12 cellular contexts compared by ENCODE assay signal in genomic region chr6:78911218-78911617, GRCh38. TPM values are rescaled to one million over a fixed set of nuclear protein-coding genes. Genes with fewer than 3 reads are reported as not detected.
DNase-seq lines count a peak whose midpoint lies in the region; TF ChIP-seq lines count a peak whose summit lies in the region.
"Had no signal": no experiment of that assay in that cellular context is flagged by ENCODE, and none has a peak within 500 bp of the region (broad histone marks: within the 10 kb centered on the region; RNA-seq: fewer than 3 reads in every experiment).

No MANE protein-coding gene starts in this region.

- no peak for TF ChIP-seq EP300 in esophagus muscularis mucosa (IDR thresholded peaks at IDR 0.05)

- H3K4me3 ChIP-seq in parathyroid adenoma (ENCODE audit: low read depth, low read length) (no peak overlapping the region), esophagus muscularis mucosa (peak overlapping the region in 2 of 4 donors; percentile 51 to 52), PC-9 (no peak overlapping the region)

- H3K4me3 Mint-ChIP-seq in activated CD4-positive, alpha-beta memory T cell treated with anti-CD3 and anti-CD28 coated beads for 36 hours = peak overlapping the region; percentile 14

- BruUV-seq in PC-9 (replicated peaks; lab: Mats Ljungman, UMichigan) = no TSS peak

- no peak overlapping the region for H3K9ac ChIP-seq in parathyroid adenoma
- H3K9ac ChIP-seq: KMS-11 had no signal

- H3K27me3 Mint-ChIP-seq in activated CD4-positive, alpha-beta memory T cell treated with anti-CD3 and anti-CD28 coated beads for 36 hours = peaks cover 29% of the 10 kb centered on the region

- TF ChIP-seq CTCF in parathyroid adenoma (IDR thresholded peaks at IDR 0.05) (no peak), esophagus muscularis mucosa (IDR thresholded peaks at IDR 0.05) (no peak), PC-9 (conservative IDR thresholded peaks at IDR 0.05) (no peak)

- no peak overlapping the region for H3K27ac ChIP-seq in parathyroid adenoma
- no peak overlapping the region for H3K27ac ChIP-seq in esophagus muscularis mucosa (replicated peaks in 1 of 4)
- no peak overlapping the region for H3K27ac ChIP-seq in PC-9
- H3K27ac ChIP-seq: KMS-11 had no signal

- peaks cover 15% of the 10 kb centered on the region for H3K4me1 Mint-ChIP-seq in activated CD4-positive, alpha-beta memory T cell treated with anti-CD3 and anti-CD28 coated beads for 36 hours (ENCODE audit: low read depth)

- peak overlapping the region; percentile 85 for H2AFZ ChIP-seq in parathyroid adenoma
- H2AFZ ChIP-seq in PC-9 = no peak overlapping the region

- H4K20me1 ChIP-seq in PC-9 (ENCODE audit: insufficient read depth) = no peaks in the 10 kb centered on the region

- H3K9me2 ChIP-seq in PC-9 (ENCODE audit: insufficient read depth) = no peaks in the 10 kb centered on the region

- DNase-seq in GM03348 (ENCODE audit: low spot score) (peak; percentile 51), fibroblast of peridontal ligament (ENCODE audit: extremely low read depth) (peak; percentile 28), NCI-H82 treated with DMSO at 0.1 percent for 48 hours (lab: John Stamatoyannopoulos, UW; ENCODE audit: unreplicated experiment) (no peak), esophagus muscularis mucosa (ENCODE audit: extremely low spot score) (no peak), PC-9 (no peak)
- DNase-seq in activated CD4-positive, alpha-beta memory T cell treated with anti-CD3 and anti-CD28 coated beads for 36 hours = no peak
- DNase-seq in stimulated activated CD4-positive, alpha-beta T cell treated with anti-CD3 and anti-CD28 coated beads, Interleukin-15, amount 100 ng/mL, for 24 hours = no peak
- DNase-seq: activated CD4-positive, alpha-beta T cell treated with anti-CD3 and anti-CD28 coated beads for 1 hour; DMS153; NCI-H2171 treated with DMSO at 0.1 percent for 48 hours had no signal

- POLR2A ChIA-PET in activated CD4-positive, alpha-beta memory T cell treated with anti-CD3 and anti-CD28 coated beads for 36 hours (lab: Charles Lee) = no interaction called here
- POLR2A ChIA-PET in PC-9 (lab: Charles Lee; ENCODE audit: unreplicated experiment) = no interaction called here

- H3K9me3 ChIP-seq in parathyroid adenoma (ENCODE audit: control insufficient read depth, low read length) (no peaks in the 10 kb centered on the region), esophagus muscularis mucosa (no peaks in the 10 kb centered on the region), PC-9 (ENCODE audit: insufficient read depth, low read depth) (no peaks in the 10 kb centered on the region)

- H3F3A ChIP-seq in PC-9 (ENCODE audit: insufficient read depth, low read depth) = no peaks in the 10 kb centered on the region

- H3K36me3 ChIP-seq in parathyroid adenoma (ENCODE audit: control insufficient read depth, insufficient read depth, low read length) = no peaks in the 10 kb centered on the region
- H3K36me3 ChIP-seq in esophagus muscularis mucosa = no peaks in the 10 kb centered on the region
- no peaks in the 10 kb centered on the region for H3K36me3 ChIP-seq in PC-9 (ENCODE audit: low read depth)

- H3K4me1 ChIP-seq in parathyroid adenoma (peaks cover 3% of the 10 kb centered on the region), esophagus muscularis mucosa (peaks cover 0 to 13% (median 8%) of the 10 kb centered on the region in 4 donors), PC-9 (replicated peaks; ENCODE audit: insufficient read depth) (no peaks in the 10 kb centered on the region)

- 76% methylated on average over 6 of the region's 6 CpGs for WGBS in esophagus muscularis mucosa

- intact Hi-C loops in activated CD4-positive, alpha-beta memory T cell treated with anti-CD3 and anti-CD28 coated beads for 36 hours (cut with micrococcal nuclease) = no loop called here
- intact Hi-C loops in esophagus muscularis mucosa (cut with DNase I) = no loop called here
- intact Hi-C loops in PC-9 (cut with micrococcal nuclease; ENCODE audit: unreplicated experiment) = no loop called here

- H3K27ac Mint-ChIP-seq in activated CD4-positive, alpha-beta memory T cell treated with anti-CD3 and anti-CD28 coated beads for 36 hours = no peak overlapping the region

- no peaks in the 10 kb centered on the region for H3K79me2 ChIP-seq in parathyroid adenoma
- no peaks in the 10 kb centered on the region for H3K79me2 ChIP-seq in PC-9 (ENCODE audit: low read depth)

- TF ChIP-seq POLR2A in esophagus muscularis mucosa (IDR thresholded peaks at IDR 0.05; ENCODE audit: low read depth) = no peak

- H3K27me3 ChIP-seq in parathyroid adenoma (ENCODE audit: control insufficient read depth, insufficient read depth, low read length) (no peaks in the 10 kb centered on the region), esophagus muscularis mucosa (peaks cover 0 to 4% (median 0%) of the 10 kb centered on the region in 4 donors), PC-9 (ENCODE audit: insufficient read depth, low read depth) (no peaks in the 10 kb centered on the region)

- peaks cover 7% of the 10 kb centered on the region for H3K9me3 Mint-ChIP-seq in activated CD4-positive, alpha-beta memory T cell treated with anti-CD3 and anti-CD28 coated beads for 36 hours

- CTCF ChIA-PET in activated CD4-positive, alpha-beta memory T cell treated with anti-CD3 and anti-CD28 coated beads for 36 hours (lab: Charles Lee) = no interaction called here
- CTCF ChIA-PET in PC-9 (lab: Charles Lee) = no interaction called here

- peaks cover 1% of the 10 kb centered on the region for H3K36me3 Mint-ChIP-seq in activated CD4-positive, alpha-beta memory T cell treated with anti-CD3 and anti-CD28 coated beads for 36 hours

- peak overlapping the region; percentile 50 for H3K4me2 ChIP-seq in parathyroid adenoma (ENCODE audit: low read length)
- H3K4me2 ChIP-seq in PC-9 = no peak overlapping the region
- H3K4me2 ChIP-seq: KMS-11 had no signal

RNA-seq across cellular contexts. Expression of gene IRAK1BP1, which starts 43.9 kb away (rescaled TPM):
- total RNA-seq in activated CD4-positive, alpha-beta memory T cell treated with anti-CD3 and anti-CD28 coated beads for 36 hours = 1 to 10 TPM; 2.1 to 2.4 TPM
- total RNA-seq in esophagus muscularis mucosa = 1 to 10 TPM; 3.1 to 5.4 (median 4.0) TPM
- 4.3 TPM in 2 replicates for total RNA-seq in PC-9 (2021)

Comparison
In these comparisons a context has a peak if more than half of its experiments do, and no peak if none do; other contexts are left out.
1. DNase-seq: peak in GM03348 (single experiment) and fibroblast of peridontal ligament (single experiment); none in activated CD4-positive, alpha-beta memory T cell treated with anti-CD3 and anti-CD28 coated beads for 36 hours (single experiment), stimulated activated CD4-positive, alpha-beta T cell treated with anti-CD3 and anti-CD28 coated beads, Interleukin-15, amount 100 ng/mL, for 24 hours (single experiment), NCI-H82 treated with DMSO at 0.1 percent for 48 hours (single experiment), esophagus muscularis mucosa (single experiment) and PC-9 (0 of 2).